In the genomic region with DNA sequence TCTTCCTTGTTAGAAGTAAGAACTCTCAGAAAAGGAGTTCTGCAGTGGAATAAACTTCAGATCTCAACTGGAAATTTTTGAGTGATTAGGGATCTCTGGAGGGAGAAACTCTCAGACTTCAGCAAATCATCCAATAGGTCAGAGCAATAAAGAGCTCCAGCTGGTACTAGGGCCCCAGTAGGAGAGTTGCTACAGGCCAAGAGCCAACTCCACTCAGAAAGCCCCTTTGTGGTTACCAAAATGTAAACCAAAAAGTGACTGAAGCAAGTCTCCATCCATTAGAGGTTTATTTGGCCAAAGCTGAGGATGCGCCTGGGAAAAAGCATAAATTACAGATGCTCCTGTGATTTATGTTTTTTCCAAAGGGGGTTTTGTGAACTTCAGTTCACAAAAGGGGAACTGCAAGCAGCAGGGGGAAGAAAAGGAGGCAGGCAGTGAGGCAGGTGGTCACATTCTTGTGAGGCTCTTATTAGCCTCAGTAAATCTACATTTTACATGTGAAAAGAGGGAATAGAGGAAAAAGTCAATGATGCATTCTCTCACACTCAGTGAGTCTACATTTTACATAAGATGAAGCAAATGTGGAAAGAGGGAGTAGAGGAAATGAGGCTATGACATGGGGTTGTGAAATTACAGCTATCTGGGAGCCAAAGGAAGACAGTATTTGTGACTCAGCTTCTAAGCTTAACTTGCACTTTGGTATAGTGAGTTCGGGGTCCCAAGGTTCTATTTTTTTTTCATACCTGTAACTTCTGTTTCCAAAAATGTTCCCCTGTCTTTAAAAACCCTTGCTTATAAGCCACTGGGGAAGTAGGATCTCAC, we compare ENCODE assay signal across 14 cellular contexts.
DNase-seq lines count a peak whose midpoint lies in the region; ATAC-seq and TF ChIP-seq lines count a peak whose summit lies in the region.
"Had no signal": no experiment of that assay in that cellular context is flagged by ENCODE, and none has a peak within 500 bp of the region (broad histone marks: within the 10 kb centered on the region; RNA-seq: fewer than 3 reads in every experiment).

No MANE protein-coding gene starts in this region.

- H3K27me3 ChIP-seq in iPS-18a (ENCODE audit: control insufficient read depth, insufficient read depth, low read length), result no peaks in the 10 kb centered on the region
- no peaks in the 10 kb centered on the region for H3K27me3 ChIP-seq in left ventricle myocardium inferior (ENCODE audit: low read depth)
- H3K27me3 ChIP-seq: brain microvascular endothelial cell, uterus had no signal

- H3K4me3 ChIP-seq in iPS-18a (ENCODE audit: low read length), result peak overlapping the region; percentile 50
- H3K4me3 ChIP-seq in left ventricle myocardium inferior, result no peak overlapping the region
- H3K4me3 ChIP-seq: uterus had no signal

- no peaks in the 10 kb centered on the region for H3K9me3 ChIP-seq in iPS-18a (ENCODE audit: control insufficient read depth, low read depth, low read length)
- H3K9me3 ChIP-seq in left ventricle myocardium inferior (replicated peaks), result no peaks in the 10 kb centered on the region
- H3K9me3 ChIP-seq: uterus had no signal

- H3K27me3 Mint-ChIP-seq in CD14-positive monocyte (ENCODE audit: low read depth in 3 of 3), result peaks cover 0 to 4% (median 3%) of the 10 kb centered on the region in 3 donors
- H3K27me3 Mint-ChIP-seq in activated B cell treated with CpG ODN at 0.5 μM for 24 hours, result no peaks in the 10 kb centered on the region

- DNase-seq in CD14-positive monocyte (ENCODE audit: low spot score), result no peak
- DNase-seq in KG1 (lab: John Stamatoyannopoulos, UW), result peak; percentile 62
- no peak for DNase-seq in activated B cell treated with CpG ODN at 0.5 μM for 24 hours
- DNase-seq in left ventricle myocardium inferior, result no peak
- DNase-seq in activated CD4-positive, alpha-beta T cell treated with anti-CD3 and anti-CD28 coated beads, Interleukin-2, amount 50 U/mL, for 1 hour, result no peak
- no peak for DNase-seq in activated CD8-positive, alpha-beta memory T cell treated with anti-CD3 and anti-CD28 coated beads for 24 hours
- DNase-seq in amygdala (lab: John Stamatoyannopoulos, UW), result no peak
- DNase-seq: activated T-cell treated with anti-CD3 and anti-CD28 coated beads, Interleukin-2, amount 50 U/mL, for 4 hours; brain microvascular endothelial cell; kidney glomerular epithelial cell; uterus had no signal

- ATAC-seq in activated B cell treated with CpG ODN at 0.5 μM for 24 hours (ENCODE audit: low read depth), result peak; percentile 37
- ATAC-seq: activated T-cell treated with anti-CD3 and anti-CD28 coated beads, Interleukin-2, amount 50 U/mL, for 4 hours; natural killer cell treated with Interleukin-12 subunit alpha and Interleukin-12 subunit beta and Interleukin-15 and Interleukin-18, amount 100 ng/mL, for 72 hours had no signal

- H3K36me3 ChIP-seq in iPS-18a (ENCODE audit: control insufficient read depth, low read depth, low read length), result no peaks in the 10 kb centered on the region
- no peaks in the 10 kb centered on the region for H3K36me3 ChIP-seq in left ventricle myocardium inferior
- H3K36me3 ChIP-seq: brain microvascular endothelial cell, uterus had no signal

- H3K4me1 ChIP-seq in iPS-18a (ENCODE audit: control insufficient read depth, low read depth, low read length) (peaks cover 35% of the 10 kb centered on the region), left ventricle myocardium inferior (peaks cover 15% of the 10 kb centered on the region)
- H3K4me1 ChIP-seq: uterus had no signal

- H3K4me1 Mint-ChIP-seq in CD14-positive monocyte (peaks cover 42% of the 10 kb centered on the region), activated B cell treated with CpG ODN at 0.5 μM for 24 hours (peaks cover 61% of the 10 kb centered on the region)

- POLR2A ChIA-PET in activated B cell treated with CpG ODN at 0.5 μM for 24 hours (lab: Charles Lee), result no interaction called here

- H3K36me3 Mint-ChIP-seq in CD14-positive monocyte, result peaks cover 0 to 2% of the 10 kb centered on the region in 2 donors
- H3K36me3 Mint-ChIP-seq in activated B cell treated with CpG ODN at 0.5 μM for 24 hours (ENCODE audit: low read depth), result no peaks in the 10 kb centered on the region

- peak overlapping the region; percentile 32 to 86 (median 80) for H3K27ac Mint-ChIP-seq in CD14-positive monocyte
- peak overlapping the region; percentile 80 for H3K27ac Mint-ChIP-seq in activated B cell treated with CpG ODN at 0.5 μM for 24 hours
- H3K27ac Mint-ChIP-seq: natural killer cell treated with Interleukin-12 subunit alpha and Interleukin-12 subunit beta and Interleukin-15 and Interleukin-18, amount 100 ng/mL, for 72 hours had no signal

- intact Hi-C loops in CD14-positive monocyte (cut with micrococcal nuclease) (no loop called here), activated B cell treated with CpG ODN at 0.5 μM for 24 hours (cut with micrococcal nuclease) (no loop called here), left ventricle myocardium inferior (cut with micrococcal nuclease) (no loop called here)

- TF ChIP-seq CTCF in CD14-positive monocyte (IDR thresholded peaks at IDR 0.05), result no peak
- TF ChIP-seq CTCF in activated B cell treated with CpG ODN at 0.5 μM for 24 hours (IDR thresholded peaks at IDR 0.05), result no peak
- no peak for TF ChIP-seq CTCF in left ventricle myocardium inferior (IDR thresholded peaks at IDR 0.05; ENCODE audit: borderline replicate concordance)

- peak overlapping the region in 1 of 2 donors; percentile 5 for H3K4me3 Mint-ChIP-seq in CD14-positive monocyte
- peak overlapping the region; percentile 74 for H3K4me3 Mint-ChIP-seq in activated B cell treated with CpG ODN at 0.5 μM for 24 hours
- H3K4me3 Mint-ChIP-seq: activated T-cell treated with anti-CD3 and anti-CD28 coated beads, Interleukin-2, amount 50 U/mL, for 4 hours; natural killer cell treated with Interleukin-12 subunit alpha and Interleukin-12 subunit beta and Interleukin-15 and Interleukin-18, amount 100 ng/mL, for 72 hours had no signal

- H3K9me3 Mint-ChIP-seq in CD14-positive monocyte (peaks cover 0 to 2% (median 0%) of the 10 kb centered on the region in 7 donors), activated B cell treated with CpG ODN at 0.5 μM for 24 hours (no peaks in the 10 kb centered on the region)
- H3K9me3 Mint-ChIP-seq: activated T-cell treated with anti-CD3 and anti-CD28 coated beads, Interleukin-2, amount 50 U/mL, for 4 hours; natural killer cell treated with Interleukin-12 subunit alpha and Interleukin-12 subunit beta and Interleukin-15 and Interleukin-18, amount 100 ng/mL, for 72 hours had no signal

- peak overlapping the region; percentile 41 for H3K27ac ChIP-seq in iPS-18a (ENCODE audit: low read length)
- no peak overlapping the region for H3K27ac ChIP-seq in left ventricle myocardium inferior (replicated peaks)
- H3K27ac ChIP-seq: brain microvascular endothelial cell, RWPE1, uterus had no signal

- H3K9ac ChIP-seq in iPS-18a (ENCODE audit: low read length), result peak overlapping the region; percentile 39

- CTCF ChIA-PET in activated B cell treated with CpG ODN at 0.5 μM for 24 hours (lab: Charles Lee), result interaction anchor here (0.5 to 0.7 kb wide), 2 partner anchors 36 to 535 kb away, joined by 3 to 4 read pairs; no protein-coding TSS in a partner anchor
